ENCODE assay signal across 7 cellular contexts in the genomic region with DNA sequence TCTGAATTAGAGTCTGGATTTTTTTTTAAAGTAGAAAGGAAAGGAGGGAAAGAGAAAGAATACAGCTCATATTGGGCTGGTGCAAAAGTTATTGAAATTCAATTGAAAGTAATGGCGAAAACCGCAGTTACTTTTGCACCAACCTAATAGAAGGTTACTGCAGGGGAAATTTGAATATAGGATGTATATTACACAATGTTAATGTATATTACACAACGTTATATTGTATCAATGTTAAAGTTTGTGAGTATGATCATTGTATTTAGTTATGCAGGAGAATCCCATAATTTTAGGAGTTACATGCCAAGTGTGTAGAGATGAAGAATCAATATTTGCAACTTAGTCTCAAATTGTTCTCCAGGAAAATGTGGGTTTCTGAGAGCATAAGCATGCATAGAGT.
"Had no signal": no experiment of that assay in that cellular context is flagged by ENCODE, and none has a peak within 500 bp of the region (broad histone marks: within the 10 kb centered on the region; RNA-seq: fewer than 3 reads in every experiment).

No MANE protein-coding gene starts in this region.

- H3K4me3 ChIP-seq: GM23248, HAP-1 had no signal

- ATAC-seq: HCT116 had no signal

- H3K4me2 ChIP-seq: KMS-11 had no signal

- H3K27ac ChIP-seq: GM23248, KMS-11 had no signal

- H2AFZ ChIP-seq: GM23248 had no signal

- DNase-seq: GM23248, GOT3, H7, KBM-7 had no signal

- H3K9ac ChIP-seq: GM23248, KMS-11 had no signal

- H3K9me3 ChIP-seq: HAP-1 had no signal
